In genomic region chr2:170823800-170824153, GRCh38 we compare ENCODE assay signal across 13 cellular contexts. TPM values are rescaled to one million over a fixed set of nuclear protein-coding genes. Genes with fewer than 3 reads are reported as not detected.
DNase-seq lines count a peak whose midpoint lies in the region; ATAC-seq and TF ChIP-seq lines count a peak whose summit lies in the region.
"Had no signal": no experiment of that assay in that cellular context is flagged by ENCODE, and none has a peak within 500 bp of the region (broad histone marks: within the 10 kb centered on the region; RNA-seq: fewer than 3 reads in every experiment).

No MANE protein-coding gene starts in this region.

- H3K79me1 ChIP-seq in mesendoderm (ENCODE audit: low read length): no peaks in the 10 kb centered on the region

- no peak for DNase-seq in activated naive CD4-positive, alpha-beta T cell treated with anti-CD3 and anti-CD28 coated beads for 36 hours
- no peak for DNase-seq in activated naive CD4-positive, alpha-beta T cell treated with Interleukin-2 at 50 U/mL for 16 hours
- no peak for DNase-seq in chondrocyte (ENCODE audit: low spot score)
- peak; percentile 75 for DNase-seq in mesendoderm
- DNase-seq in suprapubic skin (ENCODE audit: low spot score in 2 of 2): no peak
- DNase-seq in iPS-NIHi7 (ENCODE audit: extremely low spot score): no peak
- no peak for DNase-seq in endothelial cell (ENCODE audit: low spot score)
- DNase-seq: activated CD4-positive, alpha-beta T cell treated with anti-CD3 and anti-CD28 coated beads, Interleukin-2, amount 50 U/mL, for 4 hours; activated effector memory CD4-positive, alpha-beta T cell treated with Interleukin-2 at 50 U/mL for 16 hours had no signal

- no peak for ATAC-seq in GM19467 (IDR thresholded peaks at IDR 0.05; ENCODE audit: unreplicated experiment)

- peak overlapping the region; percentile 65 for H3K18ac ChIP-seq in mesendoderm (ENCODE audit: low read length)

- no peak overlapping the region for H2AK5ac ChIP-seq in mesendoderm (ENCODE audit: low read length)

- peak overlapping the region; percentile 9 for H3K4me3 Mint-ChIP-seq in activated naive CD4-positive, alpha-beta T cell treated with anti-CD3 and anti-CD28 coated beads for 36 hours
- H3K4me3 Mint-ChIP-seq in chondrocyte (ENCODE audit: unreplicated experiment): peak overlapping the region; percentile 19
- no peak overlapping the region for H3K4me3 Mint-ChIP-seq in endothelial cell (ENCODE audit: unreplicated experiment)

- H4K5ac ChIP-seq in mesendoderm (ENCODE audit: low read length): no peak overlapping the region

- H3K4me1 ChIP-seq in mesendoderm (ENCODE audit: control insufficient read depth, low read depth, low read length): peaks cover 20% of the 10 kb centered on the region
- H3K4me1 ChIP-seq in suprapubic skin: peaks cover 50% of the 10 kb centered on the region

- peaks cover 34% of the 10 kb centered on the region for H3K4me1 Mint-ChIP-seq in activated naive CD4-positive, alpha-beta T cell treated with anti-CD3 and anti-CD28 coated beads for 36 hours (ENCODE audit: low read depth)
- H3K4me1 Mint-ChIP-seq in chondrocyte (ENCODE audit: low read depth) (peaks cover 24% of the 10 kb centered on the region), endothelial cell (ENCODE audit: unreplicated experiment) (peaks cover 40% of the 10 kb centered on the region)

- intact Hi-C loops in activated naive CD4-positive, alpha-beta T cell treated with anti-CD3 and anti-CD28 coated beads for 36 hours (cut with micrococcal nuclease): loop anchor here (1.0 to 5.0 kb wide), 5 partner anchors 8 to 1274 kb away; partner anchors contain the start of genes ERICH2 and GORASP2

- H3K56ac ChIP-seq in mesendoderm (ENCODE audit: low read length): peak overlapping the region; percentile 71

- peak overlapping the region; percentile 45 for H3K9ac ChIP-seq in mesendoderm (ENCODE audit: low read length)

- H3K4ac ChIP-seq in mesendoderm (ENCODE audit: low read depth, low read length): peak overlapping the region; percentile 56

- H4K8ac ChIP-seq in mesendoderm (ENCODE audit: low read depth, low read length): no peak overlapping the region

- no peaks in the 10 kb centered on the region for H3K9me3 Mint-ChIP-seq in activated naive CD4-positive, alpha-beta T cell treated with anti-CD3 and anti-CD28 coated beads for 36 hours
- H3K9me3 Mint-ChIP-seq in chondrocyte (ENCODE audit: low read depth) (no peaks in the 10 kb centered on the region), endothelial cell (ENCODE audit: unreplicated experiment) (no peaks in the 10 kb centered on the region)

- CTCF ChIA-PET in activated naive CD4-positive, alpha-beta T cell treated with anti-CD3 and anti-CD28 coated beads for 36 hours (lab: Charles Lee): interaction anchor here (1.1 to 3.1 kb wide), 2 partner anchors 49 to 109 kb away, joined by 3 to 11 read pairs; partner anchors contain the start of gene SP5

- WGBS in mesendoderm (ENCODE audit: extremely low coverage, insufficient coverage, low lambda C conversion rate): no CpG with 5 or more reads among the region's 14 CpGs
- WGBS in suprapubic skin: 13% methylated on average over 3 of the region's 14 CpGs

- TF ChIP-seq EP300 in suprapubic skin (IDR thresholded peaks at IDR 0.05): no peak

- peak overlapping the region; percentile 5 for H2BK5ac ChIP-seq in mesendoderm (ENCODE audit: low read length)

- H3K4me2 ChIP-seq in mesendoderm (ENCODE audit: low read length): peak overlapping the region; percentile 18

- H3K79me2 ChIP-seq in mesendoderm (ENCODE audit: control insufficient read depth, insufficient read depth, low read length): no peaks in the 10 kb centered on the region

- no peak overlapping the region for H3K27ac Mint-ChIP-seq in activated naive CD4-positive, alpha-beta T cell treated with anti-CD3 and anti-CD28 coated beads for 36 hours
- no peak overlapping the region for H3K27ac Mint-ChIP-seq in chondrocyte (ENCODE audit: unreplicated experiment)
- H3K27ac Mint-ChIP-seq in endothelial cell (ENCODE audit: unreplicated experiment): no peak overlapping the region

- H3K4me3 ChIP-seq in mesendoderm (ENCODE audit: low read length) (no peak overlapping the region), suprapubic skin (peak overlapping the region; percentile 45)

- peaks cover 74% of the 10 kb centered on the region for H3K27me3 Mint-ChIP-seq in activated naive CD4-positive, alpha-beta T cell treated with anti-CD3 and anti-CD28 coated beads for 36 hours (ENCODE audit: low read depth)
- H3K27me3 Mint-ChIP-seq in chondrocyte (ENCODE audit: low read depth): peaks cover 77% of the 10 kb centered on the region
- peaks cover 38% of the 10 kb centered on the region for H3K27me3 Mint-ChIP-seq in endothelial cell (ENCODE audit: unreplicated experiment)

- H3K27ac ChIP-seq in mesendoderm (ENCODE audit: low read depth, low read length) (no peak overlapping the region), suprapubic skin (no peak overlapping the region)
- H3K27ac ChIP-seq: cardiac muscle cell had no signal

- H3K36me3 Mint-ChIP-seq in activated naive CD4-positive, alpha-beta T cell treated with anti-CD3 and anti-CD28 coated beads for 36 hours (ENCODE audit: low read depth): no peaks in the 10 kb centered on the region
- H3K36me3 Mint-ChIP-seq in chondrocyte (ENCODE audit: low read depth): no peaks in the 10 kb centered on the region
- H3K36me3 Mint-ChIP-seq in endothelial cell (ENCODE audit: low read depth, unreplicated experiment): peaks cover 57% of the 10 kb centered on the region

- no peaks in the 10 kb centered on the region for H3K9me3 ChIP-seq in suprapubic skin

- TF ChIP-seq CTCF in chondrocyte (IDR thresholded peaks at IDR 0.05) (no peak), suprapubic skin (IDR thresholded peaks at IDR 0.05) (no peak), endothelial cell (IDR thresholded peaks at IDR 0.05; ENCODE audit: unreplicated experiment) (no peak)

- H3K36me3 ChIP-seq in mesendoderm (ENCODE audit: control insufficient read depth, insufficient read depth, low read length) (no peaks in the 10 kb centered on the region), suprapubic skin (no peaks in the 10 kb centered on the region)
- H3K36me3 ChIP-seq: cardiac muscle cell had no signal

- H2BK15ac ChIP-seq in mesendoderm (replicated peaks; ENCODE audit: low read depth): peak overlapping the region; percentile 9

- H2BK120ac ChIP-seq in mesendoderm (ENCODE audit: low read depth, low read length): no peak overlapping the region

- H3K27me3 ChIP-seq in mesendoderm (ENCODE audit: insufficient read depth, low read length, poor library complexity) (no peaks in the 10 kb centered on the region), suprapubic skin (peaks cover 91% of the 10 kb centered on the region)

- H3K23ac ChIP-seq in mesendoderm (ENCODE audit: low read length): no peak overlapping the region

- TF ChIP-seq POLR2A in suprapubic skin (IDR thresholded peaks at IDR 0.05): no peak

RNA-seq across cellular contexts. Expression of gene GAD1, which starts 7.1 kb away (rescaled TPM):
- under 1 TPM; 0.86 TPM for total RNA-seq in activated naive CD4-positive, alpha-beta T cell treated with anti-CD3 and anti-CD28 coated beads for 36 hours
- total RNA-seq in chondrocyte (not detected in 3 replicates), suprapubic skin (1 to 10 TPM in 1 of 4 donors, not detected in 3; 2.6 TPM), endothelial cell (ENCODE audit: unreplicated experiment) (129 TPM)
- polyA plus RNA-seq in mesendoderm (2013, experiment 1 of 2): 46.8 TPM
- polyA plus RNA-seq in mesendoderm (2013, experiment 2 of 2): 44.2 TPM
- total RNA-seq: NCI-H460 had no signal

RNA-seq across cellular contexts. Expression of gene ERICH2, which starts 53.6 kb away (rescaled TPM):
- total RNA-seq in activated naive CD4-positive, alpha-beta T cell treated with anti-CD3 and anti-CD28 coated beads for 36 hours: not detected
- 2.1 to 2.6 TPM in 2 of 3 replicates, not detected in the other for total RNA-seq in chondrocyte
- 4.9 TPM for polyA plus RNA-seq in mesendoderm (2013, experiment 1 of 2)
- 4.9 TPM for polyA plus RNA-seq in mesendoderm (2013, experiment 2 of 2)
- total RNA-seq in suprapubic skin: not detected
- total RNA-seq in endothelial cell (ENCODE audit: unreplicated experiment): 1.6 TPM
- total RNA-seq: NCI-H460, RPMI7951 had no signal

Comparison
In these comparisons a context has a peak if more than half of its experiments do, and no peak if none do; other contexts are left out.
1. RNA of gene GAD1, which starts 7.1 kb away (total RNA-seq): 129 TPM in endothelial cell (single experiment); 0.86 TPM in activated naive CD4-positive, alpha-beta T cell treated with anti-CD3 and anti-CD28 coated beads for 36 hours, 2.6 TPM in suprapubic skin and not detected in chondrocyte; every median in the first group is over 10 times any median in the second.